ENCODE assay signal across 8 cellular contexts in genomic region chr4:42282081-42282901, GRCh38.
DNase-seq lines count a peak whose midpoint lies in the region; ATAC-seq and TF ChIP-seq lines count a peak whose summit lies in the region.

No MANE protein-coding gene starts in this region.

- peak; percentile 73 for DNase-seq in NCI-H1436 (lab: John Stamatoyannopoulos, UW)
- DNase-seq in NCI-H1436 treated with DMSO at 0.1 percent for 48 hours (lab: John Stamatoyannopoulos, UW) = no peak
- DNase-seq in NCI-H226 = peak; percentile 46
- DNase-seq in activated T-cell treated with anti-CD3 and anti-CD28 coated beads, Interleukin-2, amount 50 U/mL, for 48 hours = peak; percentile 27 to 29
- DNase-seq in glutamatergic neuron = peak; percentile 33
- DNase-seq in posterior cingulate gyrus = peak in 7 of 10 donors; percentile 23 to 87 (median 43)

- H3K9me3 Mint-ChIP-seq in glutamatergic neuron (ENCODE audit: unreplicated experiment) = peaks cover 3% of the 10 kb centered on the region

- H3K4me1 Mint-ChIP-seq in glutamatergic neuron (ENCODE audit: low read depth, unreplicated experiment) = peaks cover 5% of the 10 kb centered on the region

- H3K36me3 Mint-ChIP-seq in glutamatergic neuron (ENCODE audit: unreplicated experiment) = no peaks in the 10 kb centered on the region

- peak; percentile 83 for TF ChIP-seq CTCF in glutamatergic neuron (IDR thresholded peaks at IDR 0.05; ENCODE audit: partially characterized antibody, unreplicated experiment)

- intact Hi-C loops in posterior cingulate gyrus (cut with DNase I) = loop anchor here (1.0 to 10.0 kb wide), 3 partner anchors 20 to 583 kb away; no protein-coding TSS in a partner anchor

- H3K27ac Mint-ChIP-seq in glutamatergic neuron (ENCODE audit: unreplicated experiment) = no peak overlapping the region

- no peak overlapping the region for H3K4me3 Mint-ChIP-seq in glutamatergic neuron (ENCODE audit: unreplicated experiment)

- peak; percentile 79 for ATAC-seq in GM19452 (IDR thresholded peaks at IDR 0.05; ENCODE audit: unreplicated experiment)
- ATAC-seq in HG03378 (IDR thresholded peaks at IDR 0.05; ENCODE audit: unreplicated experiment) = peak; percentile 76

- H3K27me3 Mint-ChIP-seq in glutamatergic neuron (ENCODE audit: unreplicated experiment) = peaks cover 4% of the 10 kb centered on the region
